Comparison of ENCODE assay signal across 12 cellular contexts in the genomic region with DNA sequence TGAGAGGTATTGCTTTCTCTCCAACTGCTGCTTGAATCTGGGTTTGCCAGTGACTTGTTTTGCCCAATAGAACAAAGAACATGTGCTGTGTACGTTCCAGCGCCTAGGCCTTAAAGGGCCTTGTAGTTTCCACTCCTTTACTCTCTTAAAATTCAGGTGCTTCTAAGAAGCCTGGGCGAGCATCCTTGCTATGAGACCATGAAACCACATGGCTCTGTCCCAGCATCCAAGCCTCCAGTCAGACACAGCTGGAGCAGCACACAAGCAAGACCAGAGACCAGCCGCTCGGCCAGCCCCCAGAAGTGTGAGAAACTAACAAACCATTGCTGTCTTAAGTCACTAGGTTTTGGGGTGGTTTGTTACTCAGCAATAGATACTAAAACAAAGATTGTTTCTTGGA. TPM values are rescaled to one million over a fixed set of nuclear protein-coding genes. Genes with fewer than 3 reads are reported as not detected.
DNase-seq lines count a peak whose midpoint lies in the region; TF ChIP-seq lines count a peak whose summit lies in the region.
"Had no signal": no experiment of that assay in that cellular context is flagged by ENCODE, and none has a peak within 500 bp of the region (broad histone marks: within the 10 kb centered on the region; RNA-seq: fewer than 3 reads in every experiment).

No MANE protein-coding gene starts in this region.

- H3K4me2 ChIP-seq in DOHH2 (ENCODE audit: low read length) (peak overlapping the region; percentile 47), OCI-LY3 (ENCODE audit: low read length) (peak overlapping the region; percentile 74)

- POLR2A ChIA-PET in HEK293T (lab: Yijun Ruan, JAX) = interaction anchor here (2.0 kb wide), 1 partner anchor 97 kb away, joined by 9 read pairs; a partner anchor contains a TSS

- H3K36me3 ChIP-seq in DOHH2 (ENCODE audit: control insufficient read depth, low read length) (peaks cover 18% of the 10 kb centered on the region), OCI-LY3 (replicated peaks; ENCODE audit: low read depth, low read length) (peaks cover 17% of the 10 kb centered on the region), iPS-20b (ENCODE audit: insufficient read depth, low read depth, low read length) (peaks cover 6% of the 10 kb centered on the region), spleen (peaks cover 0 to 2% (median 0%) of the 10 kb centered on the region in 6 donors)

- no peaks in the 10 kb centered on the region for H3K27me3 ChIP-seq in DOHH2 (ENCODE audit: control insufficient read depth, low read length)
- no peaks in the 10 kb centered on the region for H3K27me3 ChIP-seq in OCI-LY3 (ENCODE audit: low read depth, low read length)
- no peaks in the 10 kb centered on the region for H3K27me3 ChIP-seq in iPS-20b (ENCODE audit: insufficient read depth, low read length)
- no peaks in the 10 kb centered on the region for H3K27me3 ChIP-seq in spleen (replicated peaks in 1 of 7)

- 78 to 97% (median 83%) methylated on average over 3 to 5 of the region's 5 CpGs for WGBS in spleen, 5 donors

- intact Hi-C loops in spleen (cut with DNase I; ENCODE audit: low total_unique reads) = no loop called here

- H3K79me2 ChIP-seq in DOHH2 (ENCODE audit: control insufficient read depth, low read length) = peaks cover under 1% of the 10 kb centered on the region
- peaks cover 20% of the 10 kb centered on the region for H3K79me2 ChIP-seq in OCI-LY3 (ENCODE audit: low read length)

- peak overlapping the region; percentile 21; the same call in 1 of the 2 replicates for H3K4me3 ChIP-seq in DOHH2 (ENCODE audit: low read length)
- peak overlapping the region; percentile 26; the same call in 1 of the 2 replicates for H3K4me3 ChIP-seq in OCI-LY3 (ENCODE audit: low read length)
- no peak overlapping the region for H3K4me3 ChIP-seq in iPS-20b (ENCODE audit: low read length)
- H3K4me3 ChIP-seq in spleen = no peak overlapping the region

- H3K4me1 ChIP-seq in DOHH2 (ENCODE audit: control insufficient read depth, low read length) (peaks cover 73% of the 10 kb centered on the region), OCI-LY3 (ENCODE audit: low read length) (peaks cover 79% of the 10 kb centered on the region), iPS-20b (ENCODE audit: insufficient read depth, low read length) (peaks cover 23% of the 10 kb centered on the region), spleen (peaks cover 51 to 85% (median 74%) of the 10 kb centered on the region in 6 donors)

- H2AFZ ChIP-seq in OCI-LY3 (ENCODE audit: low read depth, low read length) = no peak overlapping the region

- no peak for DNase-seq in spleen
- no peak for DNase-seq in iPS-NIHi7 (ENCODE audit: extremely low spot score)
- no peak for DNase-seq in HEK293T (ENCODE audit: extremely low spot score)
- no peak for DNase-seq in globus pallidus (ENCODE audit: low spot score)
- DNase-seq in HCEC 1CT = no peak
- DNase-seq: activated CD8-positive, alpha-beta T cell treated with anti-CD3 and anti-CD28 coated beads for 36 hours; activated naive CD4-positive, alpha-beta T cell treated with Interleukin-2 at 50 U/mL for 16 hours; CD4-positive, CD25-positive, alpha-beta regulatory T cell; NCI-H187 treated with DMSO at 0.1 percent for 48 hours had no signal

- no peaks in the 10 kb centered on the region for H3K9me2 ChIP-seq in DOHH2 (replicated peaks; ENCODE audit: control insufficient read depth, low read length)

- TF ChIP-seq POLR2A in spleen (IDR thresholded peaks at IDR 0.05) = no peak

- peaks cover 35% of the 10 kb centered on the region for H3F3A ChIP-seq in DOHH2 (ENCODE audit: control insufficient read depth, insufficient read depth)

- no peaks in the 10 kb centered on the region for H4K20me1 ChIP-seq in DOHH2 (ENCODE audit: control insufficient read depth, insufficient read depth, low read depth, low read length)
- H4K20me1 ChIP-seq in OCI-LY3 (ENCODE audit: insufficient read depth, low read length) = no peaks in the 10 kb centered on the region

- CTCF ChIA-PET in HEK293T (lab: Yijun Ruan, JAX) = interaction anchor here (1.7 to 2.5 kb wide), 2 partner anchors 15 to 92 kb away, joined by 4 to 16 read pairs; a partner anchor contains a TSS

- H3K27ac ChIP-seq in DOHH2 (ENCODE audit: low read depth, low read length) (peak overlapping the region; percentile 46), OCI-LY3 (ENCODE audit: low read length) (peak overlapping the region; percentile 94), iPS-20b (ENCODE audit: low read length) (peak overlapping the region; percentile 99), spleen (peak overlapping the region; percentile 80 to 95 (median 88))

- H3K9me3 ChIP-seq in DOHH2 (ENCODE audit: control insufficient read depth, insufficient read depth, low read length) (no peaks in the 10 kb centered on the region), OCI-LY3 (ENCODE audit: insufficient read depth, low read length) (no peaks in the 10 kb centered on the region), iPS-20b (ENCODE audit: insufficient read depth, low read depth, low read length) (no peaks in the 10 kb centered on the region), spleen (no peaks in the 10 kb centered on the region)

- TF ChIP-seq CTCF in DOHH2 (IDR thresholded peaks at IDR 0.05; ENCODE audit: low read depth, low read length, poor library complexity, severe bottlenecking) (no peak), OCI-LY3 (IDR thresholded peaks at IDR 0.05; ENCODE audit: low read depth, low read length) (no peak), spleen (IDR thresholded peaks at IDR 0.05 in 8 of 11, conservative IDR thresholded peaks at IDR 0.05 in 3 of 11) (no peak)

- H3K9ac ChIP-seq in OCI-LY3 (ENCODE audit: low read length) (peak overlapping the region; percentile 96), iPS-20b (ENCODE audit: low read depth, low read length) (no peak overlapping the region; the same call in 1 of the 2 replicates)

TF ChIP-seq in HEK293T, 16 proteins besides CTCF, POLR2A, EP300 and RAD21:
- TF ChIP-seq, protein P1, sequence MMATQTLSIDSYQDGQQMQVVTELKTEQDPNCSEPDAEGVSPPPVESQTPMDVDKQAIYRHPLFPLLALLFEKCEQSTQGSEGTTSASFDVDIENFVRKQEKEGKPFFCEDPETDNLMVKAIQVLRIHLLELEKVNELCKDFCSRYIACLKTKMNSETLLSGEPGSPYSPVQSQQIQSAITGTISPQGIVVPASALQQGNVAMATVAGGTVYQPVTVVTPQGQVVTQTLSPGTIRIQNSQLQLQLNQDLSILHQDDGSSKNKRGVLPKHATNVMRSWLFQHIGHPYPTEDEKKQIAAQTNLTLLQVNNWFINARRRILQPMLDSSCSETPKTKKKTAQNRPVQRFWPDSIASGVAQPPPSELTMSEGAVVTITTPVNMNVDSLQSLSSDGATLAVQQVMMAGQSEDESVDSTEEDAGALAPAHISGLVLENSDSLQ (IDR thresholded peaks at IDR 0.05) = no peak
- TF ChIP-seq L3MBTL2 (conservative IDR thresholded peaks at IDR 0.05) (no peak), ZNF384 (IDR thresholded peaks at IDR 0.05) (no peak), HDGF (IDR thresholded peaks at IDR 0.05; ENCODE audit: borderline replicate concordance) (no peak), SP1 (IDR thresholded peaks at IDR 0.05) (no peak), NFRKB (IDR thresholded peaks at IDR 0.05) (no peak), BHLHE40 (IDR thresholded peaks at IDR 0.05; ENCODE audit: borderline replicate concordance) (no peak), LEF1 (IDR thresholded peaks at IDR 0.05; ENCODE audit: borderline replicate concordance) (no peak), CTBP1 (IDR thresholded peaks at IDR 0.05; ENCODE audit: borderline replicate concordance) (no peak), FOXM1 (IDR thresholded peaks at IDR 0.05; ENCODE audit: borderline replicate concordance) (no peak), TARDBP (IDR thresholded peaks at IDR 0.05) (no peak), ARNT (IDR thresholded peaks at IDR 0.05) (no peak), SUZ12 (IDR thresholded peaks at IDR 0.05) (no peak), ELF4 (IDR thresholded peaks at IDR 0.05) (no peak), FOXK2 (IDR thresholded peaks at IDR 0.05) (no peak), FOXA1 (IDR thresholded peaks at IDR 0.05) (no peak)

RNA-seq across cellular contexts. Expression of a gene that starts 15.1 kb away (rescaled TPM):
- 100 to 1,000 TPM in 5 of 7 donors, 10 to 100 TPM in 2; 95.9 to 147 (median 121) TPM for total RNA-seq in spleen
- 100 to 1,000 TPM; 154 to 228 (median 166) TPM for polyA plus RNA-seq in spleen

Comparison
In these comparisons a context has a peak if more than half of its experiments do, and no peak if none do; other contexts are left out.
1. H3K27ac ChIP-seq: peak in every context shown above with its lines; median percentile 99 in iPS-20b; 94 in OCI-LY3; 88 in spleen; 46 in DOHH2.
2. H3K4me3 ChIP-seq: peak in DOHH2 (single experiment) and OCI-LY3 (single experiment); none in iPS-20b (single experiment) and spleen (0 of 8).